ENCODE assay signal across 8 cellular contexts in genomic region chr17:63827002-63827800, GRCh38. TPM values are rescaled to one million over a fixed set of nuclear protein-coding genes. Genes with fewer than 3 reads are reported as not detected.
A peak's percentile ranks its signal among the peaks of the same experiment; 100 is the strongest.
DNase-seq lines count a peak whose midpoint lies in the region; FAIRE-seq and TF ChIP-seq lines count a peak whose summit lies in the region.

TSS of gene FTSJ3 (minus strand) at chr17:63827663. CDS start at chr17:63826902, 761 bp downstream.
TSS of gene PSMC5 (plus strand) at chr17:63827431. CDS start at chr17:63827491, 60 bp downstream.

- peak within 1 kb of the TSS; percentile 94 for H3K9ac ChIP-seq in H9 (ENCODE audit: extremely low read depth, insufficient read length, low read length)
- H3K9ac ChIP-seq in neural cell (ENCODE audit: low read length): peak within 1 kb of the TSS; percentile 90

- peak; percentile 27 for TF ChIP-seq RAD21 in neural cell (conservative IDR thresholded peaks at IDR 0.05)

- H3F3A ChIP-seq in neural cell (ENCODE audit: insufficient read depth, low read length, poor library complexity, severe bottlenecking): peaks cover 4% of the 10 kb centered on the region

- H3K27me3 Mint-ChIP-seq in H9 (ENCODE audit: low read depth): no peaks in the 10 kb centered on the region; the same call in 1 of the 2 replicates

- WGBS in H9 (ENCODE audit: extremely low coverage, insufficient read length, low lambda C conversion rate): no CpG with 5 or more reads among the region's 58 CpGs
- 0% methylated on average over 24 to 58 of the region's 58 CpGs for WGBS in stomach, 5 donors

- H2AK5ac ChIP-seq in H9 (ENCODE audit: insufficient read length, low read length): no peak within 1 kb of the TSS

- H3K14ac ChIP-seq in H9 (ENCODE audit: insufficient read depth, low read length): peak within 1 kb of the TSS; percentile 99

- peak within 1 kb of the TSS; percentile 94 for H3T11ph ChIP-seq in H9 (ENCODE audit: low read length)

- peak within 1 kb of the TSS; percentile 67 for H3K4me3 ChIP-seq in fibroblast of villous mesenchyme (ENCODE audit: low read depth, low read length)
- H3K4me3 ChIP-seq in neural cell (ENCODE audit: low read length): peak within 1 kb of the TSS; percentile 90
- peak within 1 kb of the TSS; percentile 73 to 82 (median 78) for H3K4me3 ChIP-seq in stomach

- H3K56ac ChIP-seq in H9 (ENCODE audit: insufficient read length, low read depth, low read length): peak within 1 kb of the TSS; percentile 15

- peak within 1 kb of the TSS; percentile 65 for H2BK12ac ChIP-seq in H9 (ENCODE audit: insufficient read length, low read depth, low read length)

- H3K18ac ChIP-seq in H9 (ENCODE audit: insufficient read length, low read depth, low read length): peak within 1 kb of the TSS; percentile 99

- TF ChIP-seq EP300 in neural cell (conservative IDR thresholded peaks at IDR 0.05; ENCODE audit: poor library complexity, severe bottlenecking) (peak; percentile 29), stomach (IDR thresholded peaks at IDR 0.05) (no peak)

- H3K27me3 ChIP-seq in H9 (ENCODE audit: insufficient read depth, low read length): no peaks in the 10 kb centered on the region
- no peaks in the 10 kb centered on the region for H3K27me3 ChIP-seq in neural cell (ENCODE audit: insufficient read depth, low read depth, low read length)
- H3K27me3 ChIP-seq in stomach: no peaks in the 10 kb centered on the region

- peak in 1 of 4 donors; percentile 41 for TF ChIP-seq POLR2A in stomach (IDR thresholded peaks at IDR 0.05)

- no peaks in the 10 kb centered on the region for H3K9me2 ChIP-seq in neural cell (ENCODE audit: insufficient read depth, low read length)

- H3K79me1 ChIP-seq in H9 (ENCODE audit: insufficient read depth, low read depth, low read length, poor library complexity, severe bottlenecking): peaks cover 3% of the 10 kb centered on the region

- H3K27ac Mint-ChIP-seq in H9: peak within 1 kb of the TSS; percentile 100

- FAIRE-seq in G401.6 (lab: Jason Lieb, UNC): peak; percentile 88

- no peaks in the 10 kb centered on the region for H3K4me1 ChIP-seq in H9 (ENCODE audit: insufficient read depth, low read length)
- H3K4me1 ChIP-seq in stomach: peaks cover 27 to 41% (median 37%) of the 10 kb centered on the region in 4 donors

- H2BK15ac ChIP-seq in H9 (ENCODE audit: low read depth, low read length): no peak within 1 kb of the TSS

- no peak within 1 kb of the TSS for H3K23ac ChIP-seq in H9 (ENCODE audit: insufficient read length, low read depth, low read length)

- intact Hi-C loops in stomach (cut with DNase I; ENCODE audit: low total_unique reads): no loop called here

- H3K4me2 ChIP-seq in H9 (ENCODE audit: insufficient read depth, insufficient read length, low read length) (peak within 1 kb of the TSS; percentile 69), neural cell (ENCODE audit: low read length) (peak within 1 kb of the TSS; percentile 100)

- H3K36me3 ChIP-seq in neural cell (ENCODE audit: insufficient read depth, low read length) (no peaks in the 10 kb centered on the region), stomach (peaks cover 66 to 71% (median 69%) of the 10 kb centered on the region in 4 donors)

- H3K4ac ChIP-seq in H9 (ENCODE audit: low read depth, low read length): no peak within 1 kb of the TSS

- peak within 1 kb of the TSS; percentile 98 for H2BK5ac ChIP-seq in H9 (ENCODE audit: insufficient read length, low read length)

- H2AFZ ChIP-seq in H9 (ENCODE audit: low read length) (peak within 1 kb of the TSS; percentile 24), neural cell (ENCODE audit: low read depth, low read length) (peak within 1 kb of the TSS; percentile 79)

- no peaks in the 10 kb centered on the region for H4K20me1 ChIP-seq in H9 (ENCODE audit: control insufficient read depth, insufficient read depth, insufficient read length)
- H4K20me1 ChIP-seq in neural cell (ENCODE audit: insufficient read depth): no peaks in the 10 kb centered on the region

- peaks cover 6% of the 10 kb centered on the region for H3K23me2 ChIP-seq in H9 (ENCODE audit: insufficient read length, low read depth, low read length, poor library complexity, severe bottlenecking)

- DNase-seq in H9 (peak; percentile 98), M059J (ENCODE audit: low read depth) (peak; percentile 93), SHP77 (lab: John Stamatoyannopoulos, UW) (peak; percentile 89 to 94), fibroblast of villous mesenchyme (ENCODE audit: low read depth) (peak; percentile 95), stomach (peak; percentile 94)
- peak; percentile 98 for DNase-seq in activated effector memory CD4-positive, alpha-beta T cell treated with anti-CD3 and anti-CD28 coated beads, Interleukin-2, amount 50 U/mL, for 16 hours

- H3K4me1 Mint-ChIP-seq in H9: peaks cover 12 to 16% of the 10 kb centered on the region in 2 experiments

- peak within 1 kb of the TSS; percentile 99 to 100 for H3K4me3 Mint-ChIP-seq in H9

- peaks cover 70 to 96% (median 76%) of the 10 kb centered on the region in 3 experiments for H3K36me3 Mint-ChIP-seq in H9 (ENCODE audit: insufficient read depth in 1 of 3, low read depth in 3 of 3)

- peaks cover 8% of the 10 kb centered on the region; the same call in 1 of the 2 replicates for H3K79me2 ChIP-seq in H9 (ENCODE audit: insufficient read depth, low read length)
- peaks cover 26% of the 10 kb centered on the region for H3K79me2 ChIP-seq in neural cell (replicated peaks; ENCODE audit: insufficient read depth, low read length)

- H3K27ac ChIP-seq in H9 (ENCODE audit: insufficient read length, low read depth, low read length): peak within 1 kb of the TSS; percentile 75
- H3K27ac ChIP-seq in neural cell (ENCODE audit: low read length): peak within 1 kb of the TSS; percentile 93
- H3K27ac ChIP-seq in stomach: peak within 1 kb of the TSS; percentile 87 to 95 (median 94)

- H3K9me3 Mint-ChIP-seq in H9: no peaks in the 10 kb centered on the region; a peak in 1 of 5 replicates

- no peak within 1 kb of the TSS for H4K91ac ChIP-seq in H9 (ENCODE audit: insufficient read length, low read depth, low read length)

- no peak within 1 kb of the TSS for H2BK20ac ChIP-seq in H9 (ENCODE audit: low read depth, low read length, poor library complexity, severe bottlenecking)

- no peaks in the 10 kb centered on the region for H3K9me3 ChIP-seq in H9 (ENCODE audit: control insufficient read depth, low read depth, low read length)
- no peaks in the 10 kb centered on the region for H3K9me3 ChIP-seq in neural cell (ENCODE audit: low read length)
- no peaks in the 10 kb centered on the region for H3K9me3 ChIP-seq in stomach

- no peak within 1 kb of the TSS for H2BK120ac ChIP-seq in H9 (ENCODE audit: low read depth, low read length, poor library complexity, severe bottlenecking)

- H4K8ac ChIP-seq in H9 (replicated peaks; ENCODE audit: insufficient read length, low read depth, low read length): no peak within 1 kb of the TSS

- TF ChIP-seq CTCF in H9 (conservative IDR thresholded peaks at IDR 0.05) (peak; percentile 64), fibroblast of villous mesenchyme (IDR thresholded peaks at IDR 0.05; ENCODE audit: insufficient read depth, low read depth, low read length) (peak; percentile 41), neural cell (IDR thresholded peaks at IDR 0.05; ENCODE audit: poor library complexity, severe bottlenecking) (peak; percentile 93), stomach (IDR thresholded peaks at IDR 0.05) (peak in 5 of 7 experiments; percentile 24 to 45 (median 34))

- peak within 1 kb of the TSS; percentile 86 for H4K5ac ChIP-seq in H9 (ENCODE audit: insufficient read length, low read depth, low read length)

TF ChIP-seq in neural cell, 6 proteins besides CTCF, POLR2A, EP300 and RAD21:
- TF ChIP-seq SMC3 (conservative IDR thresholded peaks at IDR 0.05; ENCODE audit: poor library complexity) (peak; percentile 33), MXI1 (conservative IDR thresholded peaks at IDR 0.05; ENCODE audit: poor library complexity, severe bottlenecking) (peak; percentile 78), EZH2 (IDR thresholded peaks at IDR 0.05; ENCODE audit: borderline replicate concordance, insufficient read depth, low read length, poor library complexity, severe bottlenecking) (no peak), TAF1 (IDR thresholded peaks at IDR 0.05; ENCODE audit: low read depth) (peak; percentile 71), REST (IDR thresholded peaks at IDR 0.05; ENCODE audit: borderline replicate concordance) (peak; percentile 84), POLR2AphosphoS5 (IDR thresholded peaks at IDR 0.05) (peak; percentile 96)

RNA-seq across cellular contexts. Expression of gene FTSJ3, which starts in this region (rescaled TPM):
- 77.5 and 80.3 TPM in 2 replicates for total RNA-seq in H9 (2021)
- 59.4 and 98.1 TPM in 2 replicates for total RNA-seq in M059J (2014; rRNA removed; shearing (Covaris generic))
- total RNA-seq in fibroblast of villous mesenchyme: 50.6 and 72.5 TPM in 2 replicates
- polyA plus RNA-seq in neural cell: 23.2 and 25.8 TPM in 2 replicates
- 24.0 and 30.7 TPM in 2 replicates for polyA minus RNA-seq in neural cell
- 10 to 100 TPM in 4 of 5 donors, 1 to 10 TPM in 1; 3.5 to 54.0 (median 38.6) TPM for total RNA-seq in stomach
- polyA plus RNA-seq in stomach: 10 to 100 TPM; 12.2 to 14.4 (median 13.4) TPM

RNA-seq across cellular contexts. Expression of gene PSMC5, which starts in this region (rescaled TPM):
- total RNA-seq in H9 (2021): 178 and 183 TPM in 2 replicates
- 38.3 and 47.6 TPM in 2 replicates for total RNA-seq in M059J (2014; rRNA removed; shearing (Covaris generic))
- total RNA-seq in fibroblast of villous mesenchyme: 42.7 and 44.1 TPM in 2 replicates
- polyA plus RNA-seq in neural cell: 63.1 and 69.5 TPM in 2 replicates
- polyA minus RNA-seq in neural cell: 67.4 and 69.6 TPM in 2 replicates
- total RNA-seq in stomach: 100 to 1,000 TPM in 1 of 5 donors, 10 to 100 TPM in 4; 19.2 to 177 (median 80.1) TPM
- 100 to 1,000 TPM; 151 to 211 (median 153) TPM for polyA plus RNA-seq in stomach

Comparison
In these comparisons a context has a peak if more than half of its experiments do, and no peak if none do; other contexts are left out.
1. Peak in every context shown above with its lines: DNase-seq, H3K4me3 ChIP-seq and H3K27ac ChIP-seq.
2. CTCF ChIP-seq: peak in every context shown above with its lines; median percentile 93 in neural cell; 64 in H9; 41 in fibroblast of villous mesenchyme; 34 in stomach.